15 cellular contexts compared by ENCODE assay signal in genomic region chr10:18164771-18165361, GRCh38. TPM values are rescaled to one million over a fixed set of nuclear protein-coding genes. Genes with fewer than 3 reads are reported as not detected.
DNase-seq lines count a peak whose midpoint lies in the region; ATAC-seq and TF ChIP-seq lines count a peak whose summit lies in the region.
"Had no signal": no experiment of that assay in that cellular context is flagged by ENCODE, and none has a peak within 500 bp of the region (broad histone marks: within the 10 kb centered on the region; RNA-seq: fewer than 3 reads in every experiment).

No MANE protein-coding gene starts in this region.

- H3K4me3 ChIP-seq in HFF-Myc (replicated peaks; ENCODE audit: low read depth, low read length) (no peak overlapping the region), thoracic aorta (peak overlapping the region; percentile 2), heart left ventricle (no peak overlapping the region)
- H3K4me3 ChIP-seq: PC-9 had no signal

- H3K27me3 ChIP-seq in thoracic aorta (replicated peaks; ENCODE audit: insufficient read depth) = no peaks in the 10 kb centered on the region
- H3K27me3 ChIP-seq in heart left ventricle = no peaks in the 10 kb centered on the region

- H3K36me3 ChIP-seq in thoracic aorta (no peaks in the 10 kb centered on the region), heart left ventricle (no peaks in the 10 kb centered on the region)

- TF ChIP-seq POLR2A in heart left ventricle (IDR thresholded peaks at IDR 0.05) = no peak

- no peak for ATAC-seq in thoracic aorta (ENCODE audit: insufficient number of reproducible peaks, low FRiP score, low read depth)
- ATAC-seq in heart left ventricle = no peak
- ATAC-seq: activated T-helper 17 cell treated with anti-CD3 and anti-CD28 coated beads, Interleukin-2, amount 50 U/mL, for 72 hours; sciatic nerve had no signal

- peaks cover 0 to 17% of the 10 kb centered on the region in 2 donors for H3K4me1 ChIP-seq in thoracic aorta (ENCODE audit: control insufficient read depth in 1 of 2, low read depth in 2 of 2)
- H3K4me1 ChIP-seq in heart left ventricle = peaks cover 0 to 9% (median 2%) of the 10 kb centered on the region in 12 donors

- intact Hi-C loops in heart left ventricle (cut with DNase I) = no loop called here

- 56 to 67% (median 65%) methylated on average over 11 of the region's 11 CpGs for WGBS in heart left ventricle, 4 donors

- TF ChIP-seq CTCF in HFF-Myc (IDR thresholded peaks at IDR 0.05; ENCODE audit: low read depth, low read length, missing control alignments) = no peak
- no peak for TF ChIP-seq CTCF in thoracic aorta (IDR thresholded peaks at IDR 0.05)
- no peak for TF ChIP-seq CTCF in heart left ventricle (IDR thresholded peaks at IDR 0.05)

- H3K27ac ChIP-seq in thoracic aorta = peak overlapping the region in 1 of 2 donors; percentile 47
- peak overlapping the region in 2 of 12 donors; percentile 40 to 48 for H3K27ac ChIP-seq in heart left ventricle
- H3K27ac ChIP-seq: PC-9 had no signal

- H3K9me3 ChIP-seq in thoracic aorta (no peaks in the 10 kb centered on the region), heart left ventricle (no peaks in the 10 kb centered on the region)

- DNase-seq in HFF-Myc (ENCODE audit: extremely low read depth, low read depth) (peak; percentile 64), brain pericyte (ENCODE audit: low read depth, low spot score) (peak; percentile 44), iris pigment epithelial cell (ENCODE audit: low read depth) (peak; percentile 97), thoracic aorta (ENCODE audit: low spot score) (no peak), T-helper 1 cell (no peak), islet precursor cell (no peak), heart left ventricle (no peak)
- DNase-seq: activated CD4-positive, alpha-beta T cell treated with anti-CD3 and anti-CD28 coated beads, Interleukin-2, amount 10 ng/mL, durations not matched to agents 24 days and 14 days; naive B cell; NCI-H2227 treated with DMSO at 0.1 percent for 48 hours; PC-9; T-helper 2 cell had no signal

RNA-seq across cellular contexts. Expression of gene CACNB2, which starts 24.6 kb away (rescaled TPM):
- total RNA-seq in thoracic aorta (10 to 100 TPM in 1 of 2 donors, 1 to 10 TPM in 1; 4.5 to 56.7 TPM), heart left ventricle (10 to 100 TPM; 28.2 to 63.2 (median 35.9) TPM)
- 10 to 100 TPM; 11.4 to 16.8 TPM for polyA plus RNA-seq in heart left ventricle
- total RNA-seq: activated CD4-positive, alpha-beta T cell treated with anti-CD3 and anti-CD28 coated beads, Interleukin-2, amount 10 ng/mL, durations not matched to agents 24 days and 14 days; activated T-helper 17 cell treated with anti-CD3 and anti-CD28 coated beads, Interleukin-2, amount 50 U/mL, for 72 hours; HT-29; PC-9 had no signal

Comparison
In these comparisons a context has a peak if more than half of its experiments do, and no peak if none do; other contexts are left out.
1. DNase-seq: peak in HFF-Myc (single experiment), brain pericyte (single experiment) and iris pigment epithelial cell (single experiment); none in thoracic aorta (single experiment), T-helper 1 cell (0 of 5), islet precursor cell (single experiment) and heart left ventricle (0 of 5).